ENCODE assay signal across 20 cellular contexts in the genomic region with DNA sequence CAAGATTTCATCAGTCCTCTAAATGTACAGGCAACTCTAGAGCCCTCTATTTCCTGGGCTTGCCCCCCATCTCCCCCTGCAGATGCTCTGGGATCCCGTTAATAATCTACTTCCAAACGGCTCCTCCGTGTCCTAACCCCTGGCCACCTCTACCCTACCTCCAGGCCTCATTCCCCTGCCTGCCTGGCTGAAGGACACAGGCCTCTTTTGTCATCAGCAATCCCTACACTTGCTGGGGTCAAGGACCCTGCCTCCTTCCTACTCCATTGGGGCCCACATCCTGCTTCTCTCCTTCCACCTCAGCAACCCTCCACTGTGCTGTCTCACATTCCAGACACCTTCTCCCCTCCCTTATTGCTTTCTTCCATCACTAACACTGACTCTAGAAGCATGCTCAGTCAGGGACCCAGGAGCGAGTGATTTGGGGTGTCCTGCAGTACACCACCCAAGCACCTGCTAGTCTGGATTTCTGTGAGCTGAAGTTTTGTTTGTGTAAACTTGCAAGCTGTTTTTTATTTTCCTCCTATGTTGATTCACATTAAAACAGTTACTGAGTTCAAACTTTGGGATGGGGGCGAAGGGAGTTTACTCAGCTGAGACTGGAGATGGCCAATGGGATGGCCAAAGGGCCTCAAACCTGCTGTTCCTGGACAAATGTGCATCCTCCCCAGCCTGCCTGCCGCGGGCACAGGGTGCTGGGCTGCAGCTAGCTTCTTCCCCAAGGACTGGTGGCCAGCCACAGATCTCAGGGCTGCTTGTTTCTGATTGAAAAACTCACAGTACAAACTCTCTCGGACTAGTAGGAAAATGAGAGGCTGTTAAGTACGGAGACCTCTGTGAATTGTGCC.
DNase-seq lines count a peak whose midpoint lies in the region; ATAC-seq, FAIRE-seq and TF ChIP-seq lines count a peak whose summit lies in the region.
"Had no signal": no experiment of that assay in that cellular context is flagged by ENCODE, and none has a peak within 500 bp of the region (broad histone marks: within the 10 kb centered on the region; RNA-seq: fewer than 3 reads in every experiment).

No MANE protein-coding gene starts in this region.

- H4K20me1 ChIP-seq in mammary epithelial cell (ENCODE audit: insufficient read depth, low read length) = no peaks in the 10 kb centered on the region

- H2BK120ac ChIP-seq in trophoblast cell (ENCODE audit: insufficient read depth, low read length, poor library complexity) = no peak overlapping the region

- intact Hi-C loops in MCF 10A (cut with micrococcal nuclease) = no loop called here
- intact Hi-C loops in mammary epithelial cell (cut with micrococcal nuclease) = no loop called here

- TF ChIP-seq POLR2A in tibial nerve (IDR thresholded peaks at IDR 0.05) (no peak), GM12892 (IDR thresholded peaks at IDR 0.05; ENCODE audit: low read depth, low read length) (no peak)

- H3K4me2 ChIP-seq in mammary epithelial cell (ENCODE audit: insufficient read depth, low read depth, low read length) (no peak overlapping the region), trophoblast cell (ENCODE audit: low read length) (no peak overlapping the region)

- no peaks in the 10 kb centered on the region for H3K36me3 Mint-ChIP-seq in MCF 10A (ENCODE audit: insufficient read depth, unreplicated experiment)
- H3K36me3 Mint-ChIP-seq: activated naive CD4-positive, alpha-beta T cell treated with anti-CD3 and anti-CD28 coated beads, Interleukin-2, amount 50 U/mL, for 24 hours had no signal

- H3K27me3 Mint-ChIP-seq in MCF 10A (ENCODE audit: insufficient read depth, unreplicated experiment) = no peaks in the 10 kb centered on the region
- H3K27me3 Mint-ChIP-seq: activated CD4-positive, alpha-beta T cell treated with anti-CD3 and anti-CD28 coated beads for 36 hours; activated naive CD4-positive, alpha-beta T cell treated with anti-CD3 and anti-CD28 coated beads, Interleukin-2, amount 50 U/mL, for 24 hours had no signal

- H4K12ac ChIP-seq in trophoblast cell (ENCODE audit: low read depth, low read length) = no peak overlapping the region

- H3K9me3 ChIP-seq in mammary epithelial cell (replicated peaks; ENCODE audit: insufficient read depth, low read length) = no peaks in the 10 kb centered on the region
- H3K9me3 ChIP-seq in trophoblast cell (ENCODE audit: insufficient read depth, low read depth, low read length) = peaks cover 2% of the 10 kb centered on the region
- H3K9me3 ChIP-seq in tibial nerve = no peaks in the 10 kb centered on the region

- ATAC-seq in HG03571 (IDR thresholded peaks at IDR 0.05; ENCODE audit: unreplicated experiment) = no peak
- ATAC-seq: activated CD4-positive, alpha-beta T cell treated with anti-CD3 and anti-CD28 coated beads for 36 hours; effector memory CD8-positive, alpha-beta T cell had no signal

- H3K4me1 ChIP-seq in mammary epithelial cell (ENCODE audit: insufficient read depth, low read length) = no peaks in the 10 kb centered on the region
- peaks cover 13 to 16% of the 10 kb centered on the region in 2 experiments for H3K4me1 ChIP-seq in trophoblast cell (ENCODE audit: control insufficient read depth in 1 of 2, insufficient read depth in 2 of 2, low read length in 2 of 2)
- peaks cover 0 to 35% (median 14%) of the 10 kb centered on the region in 4 donors for H3K4me1 ChIP-seq in tibial nerve

- H3K27ac ChIP-seq in mammary epithelial cell (ENCODE audit: insufficient read depth, low read depth, low read length) = no peak overlapping the region
- peak overlapping the region; percentile 82 for H3K27ac ChIP-seq in layer of hippocampus (ENCODE audit: low read depth, low read length)
- H3K27ac ChIP-seq in trophoblast cell (ENCODE audit: low read depth, low read length) = no peak overlapping the region
- H3K27ac ChIP-seq in tibial nerve = peak overlapping the region; percentile 69 to 92 (median 80)
- H3K27ac ChIP-seq: C4-2B, cardiac muscle cell had no signal

- no peaks in the 10 kb centered on the region for H3K9me3 Mint-ChIP-seq in MCF 10A (ENCODE audit: unreplicated experiment)
- H3K9me3 Mint-ChIP-seq: activated naive CD4-positive, alpha-beta T cell treated with anti-CD3 and anti-CD28 coated beads, Interleukin-2, amount 50 U/mL, for 24 hours; effector memory CD8-positive, alpha-beta T cell; IgD-negative memory B cell had no signal

- FAIRE-seq in GM12892 (lab: Jason Lieb, UNC) = no peak
- FAIRE-seq: A204.1, urothelium cell line had no signal

- dilution Hi-C loops in mammary epithelial cell (cut with HindIII; ENCODE audit: low sequenced_read_pairs) = no loop called here

- TF ChIP-seq EP300 in tibial nerve (IDR thresholded peaks at IDR 0.05) = no peak

- H4K91ac ChIP-seq in trophoblast cell (ENCODE audit: low read depth, low read length) = peak overlapping the region; percentile 9

- no peak overlapping the region for H3K14ac ChIP-seq in trophoblast cell (ENCODE audit: low read length)

- H3K9ac ChIP-seq in mammary epithelial cell (ENCODE audit: insufficient read depth, low read length) = no peak overlapping the region
- H3K9ac ChIP-seq in trophoblast cell (ENCODE audit: low read length) = no peak overlapping the region

- 84% methylated on average over 9 of the region's 9 CpGs for WGBS in mammary epithelial cell (ENCODE audit: low coverage, missing lambda C conversion rate)
- no CpG with 5 or more reads among the region's 9 CpGs for WGBS in trophoblast cell (ENCODE audit: extremely low coverage, insufficient coverage, insufficient read length)
- WGBS in tibial nerve, 2 donors = 55 to 67% methylated on average over 8 to 9 of the region's 9 CpGs

- TF ChIP-seq CTCF in MCF 10A (IDR thresholded peaks at IDR 0.05; ENCODE audit: unreplicated experiment) = no peak
- TF ChIP-seq CTCF in mammary epithelial cell (conservative IDR thresholded peaks at IDR 0.05 in 1 of 2, IDR thresholded peaks at IDR 0.05 in 1 of 2; ENCODE audit: extremely low read depth in 1 of 2, insufficient read depth in 1 of 2, low read depth in 1 of 2, low read length in 2 of 2) = no peak
- TF ChIP-seq CTCF in tibial nerve (IDR thresholded peaks at IDR 0.05) = no peak

- H3K4ac ChIP-seq in trophoblast cell (ENCODE audit: low read depth, low read length) = no peak overlapping the region

- peaks cover 42% of the 10 kb centered on the region for H3K4me1 Mint-ChIP-seq in MCF 10A (ENCODE audit: insufficient read depth, unreplicated experiment)

- H2BK12ac ChIP-seq in trophoblast cell (ENCODE audit: low read length) = no peak overlapping the region

- POLR2A ChIA-PET in MCF 10A (lab: Yijun Ruan, JAX) = interaction anchor here (0.6 to 1.3 kb wide), 4 partner anchors 31 to 107 kb away, joined by 3 to 4 read pairs (median 3); no protein-coding TSS in a partner anchor

- H2AFZ ChIP-seq in mammary epithelial cell (ENCODE audit: low read depth, low read length) (no peak overlapping the region), trophoblast cell (ENCODE audit: insufficient read depth, low read length, poor library complexity) (no peak overlapping the region)

- peaks cover 3% of the 10 kb centered on the region for H3K79me1 ChIP-seq in trophoblast cell (ENCODE audit: low read length)

- H3K4me3 Mint-ChIP-seq in MCF 10A (ENCODE audit: unreplicated experiment) = peak overlapping the region; percentile 51
- H3K4me3 Mint-ChIP-seq: activated CD4-positive, alpha-beta T cell treated with anti-CD3 and anti-CD28 coated beads for 36 hours; activated naive CD4-positive, alpha-beta T cell treated with anti-CD3 and anti-CD28 coated beads, Interleukin-2, amount 50 U/mL, for 24 hours; effector memory CD8-positive, alpha-beta T cell; IgD-negative memory B cell had no signal

- no peak overlapping the region for H4K8ac ChIP-seq in trophoblast cell (ENCODE audit: low read depth, low read length)

- BruUV-seq in MCF 10A (replicated peaks; lab: Mats Ljungman, UMichigan) = no TSS peak
- BruUV-seq in mammary epithelial cell (replicated peaks; lab: Mats Ljungman, UMichigan) = no TSS peak

- peak overlapping the region; percentile 92 for H3K27ac Mint-ChIP-seq in MCF 10A (ENCODE audit: low read depth, unreplicated experiment)
- H3K27ac Mint-ChIP-seq: activated CD4-positive, alpha-beta T cell treated with anti-CD3 and anti-CD28 coated beads for 36 hours; activated naive CD4-positive, alpha-beta T cell treated with anti-CD3 and anti-CD28 coated beads, Interleukin-2, amount 50 U/mL, for 24 hours had no signal

- in situ Hi-C loops in mammary epithelial cell (cut with MboI; ENCODE audit: low sequenced_read_pairs in 2 of 2) = no loop called here

- DNase-seq in MCF 10A (ENCODE audit: unreplicated experiment) (no peak), mammary epithelial cell (no peak), trophoblast cell (no peak), tibial nerve (ENCODE audit: low spot score in 2 of 2) (no peak), GM12892 (ENCODE audit: insufficient read length) (no peak)
- DNase-seq in activated effector memory CD4-positive, alpha-beta T cell treated with Interleukin-2 at 50 U/mL for 16 hours = no peak
- DNase-seq: activated CD4-positive, alpha-beta T cell treated with anti-CD3 and anti-CD28 coated beads for 36 hours; effector memory CD8-positive, alpha-beta T cell; NCI-H2081 treated with DMSO at 0.1 percent for 48 hours; NCI-H526; OCI-M1; T-helper 9 cell had no signal

- H3K18ac ChIP-seq in trophoblast cell (ENCODE audit: low read length) = no peak overlapping the region

- H3K36me3 ChIP-seq in mammary epithelial cell (ENCODE audit: insufficient read depth, low read length) (no peaks in the 10 kb centered on the region), trophoblast cell (ENCODE audit: control insufficient read depth in 1 of 2, insufficient read depth in 2 of 2, low read length in 2 of 2) (no peaks in the 10 kb centered on the region), tibial nerve (no peaks in the 10 kb centered on the region)
- H3K36me3 ChIP-seq: cardiac muscle cell had no signal

- CTCF ChIA-PET in MCF 10A (lab: Yijun Ruan, JAX) = interaction anchor here (0.8 kb wide), 1 partner anchor 449 kb away, joined by 3 read pairs; no protein-coding TSS in a partner anchor
- CTCF ChIA-PET in mammary epithelial cell (lab: Charles Lee; ENCODE audit: low non-redundant PET) = interaction anchor here (0.6 kb wide), 1 partner anchor 93 kb away, joined by 4 read pairs; no protein-coding TSS in a partner anchor

- no peak overlapping the region for H2AK5ac ChIP-seq in trophoblast cell (ENCODE audit: low read length)

- H3K27me3 ChIP-seq in mammary epithelial cell (ENCODE audit: insufficient read depth, low read length) (no peaks in the 10 kb centered on the region), layer of hippocampus (ENCODE audit: control insufficient read depth, insufficient read depth, low read length) (no peaks in the 10 kb centered on the region), trophoblast cell (ENCODE audit: insufficient read depth, low read length) (no peaks in the 10 kb centered on the region), tibial nerve (no peaks in the 10 kb centered on the region)
- H3K27me3 ChIP-seq: cardiac muscle cell had no signal

- H3K79me2 ChIP-seq in mammary epithelial cell (ENCODE audit: insufficient read depth, low read length) (no peaks in the 10 kb centered on the region), trophoblast cell (ENCODE audit: control insufficient read depth, insufficient read depth, low read length, poor library complexity) (no peaks in the 10 kb centered on the region)

- H3K4me3 ChIP-seq in mammary epithelial cell (replicated peaks in 1 of 3; ENCODE audit: insufficient read depth in 1 of 3, low read depth in 2 of 3, low read length in 3 of 3) (no peak overlapping the region), trophoblast cell (ENCODE audit: low read depth, low read length) (no peak overlapping the region), tibial nerve (no peak overlapping the region)
- H3K4me3 ChIP-seq: cardiac muscle cell had no signal

- no peak overlapping the region for H3K23ac ChIP-seq in trophoblast cell (ENCODE audit: low read length)

- no peak overlapping the region for H2BK5ac ChIP-seq in trophoblast cell (ENCODE audit: low read depth, low read length, poor library complexity)

Comparison
In these comparisons a context has a peak if more than half of its experiments do, and no peak if none do; other contexts are left out.
1. H3K27ac ChIP-seq: peak in layer of hippocampus (single experiment) and tibial nerve (4 of 4); none in mammary epithelial cell (single experiment) and trophoblast cell (single experiment).